In genomic region chr5:172866802-172867748, GRCh38 we compare ENCODE assay signal across 10 cellular contexts. TPM values are rescaled to one million over a fixed set of nuclear protein-coding genes. Genes with fewer than 3 reads are reported as not detected.
DNase-seq lines count a peak whose midpoint lies in the region; ATAC-seq and TF ChIP-seq lines count a peak whose summit lies in the region.
"Had no signal": no experiment of that assay in that cellular context is flagged by ENCODE, and none has a peak within 500 bp of the region (broad histone marks: within the 10 kb centered on the region; RNA-seq: fewer than 3 reads in every experiment).

No MANE protein-coding gene starts in this region.

- H3K27me3 ChIP-seq in osteoblast (ENCODE audit: insufficient read depth, low read length) = no peaks in the 10 kb centered on the region
- no peaks in the 10 kb centered on the region for H3K27me3 ChIP-seq in WERI-Rb-1 (ENCODE audit: insufficient read depth, low read depth, severe bottlenecking)

- TF ChIP-seq CTCF in osteoblast (IDR thresholded peaks at IDR 0.05; ENCODE audit: extremely low read depth, low read depth, low read length) = no peak
- TF ChIP-seq CTCF in WERI-Rb-1 (IDR thresholded peaks at IDR 0.05; ENCODE audit: low read depth, low read length) = no peak

- peak; percentile 88 for DNase-seq in Right ventricle myocardium inferior (ENCODE audit: missing footprints)
- DNase-seq in cardiac septum (ENCODE audit: low spot score) = no peak
- peak; percentile 80 for DNase-seq in left cardiac atrium
- no peak for DNase-seq in osteoblast (ENCODE audit: insufficient read length, low spot score, missing footprints)
- no peak for DNase-seq in immature natural killer cell
- DNase-seq in NCI-H69 (lab: John Stamatoyannopoulos, UW) = no peak
- no peak for DNase-seq in WERI-Rb-1
- DNase-seq in NCI-H226 = no peak
- DNase-seq: hippocampal formation, NCI-H1436 had no signal

- H3K27me3 Mint-ChIP-seq in immature natural killer cell (ENCODE audit: low read depth in 3 of 3) = peaks cover 1 to 4% (median 3%) of the 10 kb centered on the region in 3 donors

- peaks cover 67% of the 10 kb centered on the region for H3K4me1 ChIP-seq in osteoblast (ENCODE audit: insufficient read depth, low read length)

- peak overlapping the region in 2 of 6 donors; percentile 46 to 66 for H3K27ac Mint-ChIP-seq in immature natural killer cell

- no peaks in the 10 kb centered on the region for H4K20me1 ChIP-seq in osteoblast (ENCODE audit: insufficient read depth, low read length)

- peak; percentile 80 for ATAC-seq in Right ventricle myocardium inferior
- ATAC-seq in left cardiac atrium = peak; percentile 51 to 78

- H2AFZ ChIP-seq in osteoblast (ENCODE audit: low read length) = no peak overlapping the region

- H3K27ac ChIP-seq in osteoblast (ENCODE audit: low read depth, low read length) = peak overlapping the region; percentile 96
- no peak overlapping the region for H3K27ac ChIP-seq in WERI-Rb-1

- H3K4me3 Mint-ChIP-seq in immature natural killer cell = no peak overlapping the region

- H3K36me3 ChIP-seq in osteoblast (ENCODE audit: insufficient read depth, low read length) = peaks cover 13% of the 10 kb centered on the region
- H3K36me3 ChIP-seq in WERI-Rb-1 = no peaks in the 10 kb centered on the region

- H3K4me3 ChIP-seq in osteoblast (ENCODE audit: insufficient read depth, low read length) = no peak overlapping the region
- no peak overlapping the region for H3K4me3 ChIP-seq in WERI-Rb-1 (ENCODE audit: low read depth, low read length)

- no peaks in the 10 kb centered on the region for H3K9me3 Mint-ChIP-seq in immature natural killer cell

- no peaks in the 10 kb centered on the region for H3K9me3 ChIP-seq in osteoblast (ENCODE audit: low read depth, low read length)
- no peaks in the 10 kb centered on the region for H3K9me3 ChIP-seq in WERI-Rb-1 (ENCODE audit: severe bottlenecking)

- H3K4me2 ChIP-seq in osteoblast (ENCODE audit: insufficient read depth, low read length) = no peak overlapping the region

- H3K36me3 Mint-ChIP-seq in immature natural killer cell = peaks cover 0 to 9% (median 0%) of the 10 kb centered on the region in 3 donors

- intact Hi-C loops in Right ventricle myocardium inferior (cut with DNase I) = no loop called here
- intact Hi-C loops in cardiac septum (cut with DNase I) = loop anchor here (5.0 kb wide), 1 partner anchor 35 kb away; no protein-coding TSS in a partner anchor
- intact Hi-C loops in left cardiac atrium (cut with DNase I) = no loop called here

- peaks cover 25 to 34% of the 10 kb centered on the region in 2 donors for H3K4me1 Mint-ChIP-seq in immature natural killer cell

- peaks cover 66% of the 10 kb centered on the region for H3K79me2 ChIP-seq in osteoblast (ENCODE audit: insufficient read depth, low read length)

RNA-seq across cellular contexts. Expression of gene ERGIC1, which starts 33.0 kb away (rescaled TPM):
- total RNA-seq in Right ventricle myocardium inferior (74.8 TPM), cardiac septum (76.9 TPM), left cardiac atrium (10 to 100 TPM; 77.3 to 90.8 TPM), osteoblast (109 and 128 TPM in 2 replicates)
- 10 to 100 TPM; 40.7 to 61.9 (median 61.7) TPM for polyA plus RNA-seq in immature natural killer cell

Comparison
In these comparisons a context has a peak if more than half of its experiments do, and no peak if none do; other contexts are left out.
1. DNase-seq: peak in Right ventricle myocardium inferior (single experiment) and left cardiac atrium (single experiment); none in cardiac septum (single experiment), osteoblast (single experiment), immature natural killer cell (0 of 3), NCI-H69 (single experiment), WERI-Rb-1 (single experiment) and NCI-H226 (single experiment).